Comparison of ENCODE assay signal across 8 cellular contexts in genomic region chr6:52419809-52420667, GRCh38.
A peak's percentile ranks its signal among the peaks of the same experiment; 100 is the strongest.
DNase-seq lines count a peak whose midpoint lies in the region; ATAC-seq and TF ChIP-seq lines count a peak whose summit lies in the region.

Gene EFHC1 (plus strand): TSS chr6:52420342. CDS start chr6:52420411, 69 bp downstream.

- CTCF ChIA-PET in AG04449 (lab: Yijun Ruan, JAX): interaction anchor here (1.0 to 7.7 kb wide), 13 partner anchors 18 to 246 kb away, joined by 3 to 109 read pairs (median 7); partner anchors contain the start of gene TRAM2

- peak; percentile 79 for DNase-seq in AG04449 (ENCODE audit: low read depth, low spot score)
- DNase-seq in NCI-H2196 treated with DMSO at 0.1 percent for 48 hours (lab: John Stamatoyannopoulos, UW; ENCODE audit: unreplicated experiment): peak; percentile 95
- DNase-seq in WERI-Rb-1: peak; percentile 100
- DNase-seq in cardiac fibroblast (ENCODE audit: low read depth in 2 of 2): peak; percentile 98 to 99
- peak; percentile 96 for DNase-seq in iPS-NIHi7 (ENCODE audit: extremely low spot score)
- peak; percentile 94 for DNase-seq in smooth muscle cell of the brain vasculature (ENCODE audit: low read depth, low spot score)

- H3K4me3 ChIP-seq in AG04449 (ENCODE audit: low read depth, low read length): peak within 1 kb of the TSS; percentile 74
- H3K4me3 ChIP-seq in WERI-Rb-1 (ENCODE audit: low read depth, low read length): peak within 1 kb of the TSS; percentile 59
- peak within 1 kb of the TSS; percentile 65 to 91 for H3K4me3 ChIP-seq in cardiac fibroblast (replicated peaks in 1 of 2; ENCODE audit: low read depth in 2 of 2, low read length in 2 of 2)

- TF ChIP-seq CTCF in AG04449 (IDR thresholded peaks at IDR 0.05; ENCODE audit: insufficient read depth, low read length, missing control alignments) (no peak), WERI-Rb-1 (IDR thresholded peaks at IDR 0.05; ENCODE audit: low read depth, low read length) (0 out of 2 replicates have a peak, but pooled peaks have one; percentile 5), cardiac fibroblast (IDR thresholded peaks at IDR 0.05; ENCODE audit: low read depth, low read length) (no peak)

- peaks cover 12% of the 10 kb centered on the region for H3K36me3 ChIP-seq in WERI-Rb-1

- POLR2A ChIA-PET in AG04449 (lab: Yijun Ruan, JAX): interaction anchor here (1.0 to 2.1 kb wide), 6 partner anchors 119 to 245 kb away, joined by 3 to 6 read pairs (median 4); partner anchors contain the start of gene TRAM2

- H3K27ac ChIP-seq in WERI-Rb-1: peak within 1 kb of the TSS; percentile 81

- no peaks in the 10 kb centered on the region for H3K9me3 ChIP-seq in WERI-Rb-1 (ENCODE audit: severe bottlenecking)

- ATAC-seq in GM18873 (IDR thresholded peaks at IDR 0.05; ENCODE audit: low FRiP score, unreplicated experiment) (peak; percentile 94), HG03135 (IDR thresholded peaks at IDR 0.05; ENCODE audit: unreplicated experiment) (peak; percentile 95)

- no peaks in the 10 kb centered on the region for H3K27me3 ChIP-seq in WERI-Rb-1 (ENCODE audit: insufficient read depth, low read depth, severe bottlenecking)

Comparison
In these comparisons a context has a peak if more than half of its experiments do, and no peak if none do; other contexts are left out.
1. Peak in every context shown above with its lines: DNase-seq, ATAC-seq, H3K4me3 ChIP-seq and H3K27ac ChIP-seq.